Comparison of ENCODE assay signal across 17 cellular contexts in the genomic region with DNA sequence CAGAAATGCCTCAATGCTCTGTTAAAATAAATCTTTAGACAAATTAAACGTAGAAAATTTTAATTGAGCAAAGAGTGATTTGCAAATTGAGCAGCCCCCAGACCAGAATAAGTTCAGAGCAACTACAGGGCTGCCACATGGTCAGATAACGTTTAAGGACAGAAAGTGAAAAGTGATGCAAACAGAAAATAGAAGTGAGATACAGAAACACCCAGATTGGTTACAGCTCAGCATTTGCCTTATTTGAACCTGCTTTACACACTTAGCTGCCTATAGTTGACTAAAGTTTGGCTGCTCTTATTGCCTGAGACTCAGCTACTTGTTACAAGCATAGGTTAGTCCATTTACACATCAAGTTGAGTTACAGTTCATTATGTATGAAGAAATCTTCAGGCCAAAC.
DNase-seq lines count a peak whose midpoint lies in the region; ATAC-seq and TF ChIP-seq lines count a peak whose summit lies in the region.
"Had no signal": no experiment of that assay in that cellular context is flagged by ENCODE, and none has a peak within 500 bp of the region (broad histone marks: within the 10 kb centered on the region; RNA-seq: fewer than 3 reads in every experiment).

No MANE protein-coding gene starts in this region.

- peak overlapping the region; percentile 79 for H2AFZ ChIP-seq in neural progenitor cell (replicated peaks)

- no peak overlapping the region for H3K4me2 ChIP-seq in neural progenitor cell
- H3K4me2 ChIP-seq: smooth muscle cell had no signal

- H3K27me3 Mint-ChIP-seq in neural progenitor cell (ENCODE audit: insufficient read depth, low read depth) = no peaks in the 10 kb centered on the region
- H3K27me3 Mint-ChIP-seq in natural killer cell treated with Interleukin-12 subunit alpha and Interleukin-12 subunit beta and Interleukin-15 and Interleukin-18, amount 100 ng/mL, for 72 hours = no peaks in the 10 kb centered on the region
- H3K27me3 Mint-ChIP-seq in activated T-cell treated with anti-CD3 and anti-CD28 coated beads, Interleukin-2, amount 50 U/mL, for 4 hours (ENCODE audit: low read depth) = no peaks in the 10 kb centered on the region
- H3K27me3 Mint-ChIP-seq: activated naive CD4-positive, alpha-beta T cell treated with anti-CD3 and anti-CD28 coated beads, Interleukin-2, amount 10 ng/mL, durations not matched to agents 7 days and 5 days; CD4-positive, alpha-beta memory T cell had no signal

- no peak for DNase-seq in neural progenitor cell (ENCODE audit: low spot score)
- no peak for DNase-seq in natural killer cell treated with Interleukin-12 subunit alpha and Interleukin-12 subunit beta and Interleukin-15 and Interleukin-18, amount 100 ng/mL, for 72 hours (ENCODE audit: low spot score)
- DNase-seq in activated T-cell treated with anti-CD3 and anti-CD28 coated beads, Interleukin-2, amount 50 U/mL, for 4 hours = no peak
- no peak for DNase-seq in germinal center (ENCODE audit: low spot score)
- DNase-seq: activated CD8-positive, alpha-beta memory T cell treated with anti-CD3 and anti-CD28 coated beads for 24 hours; activated naive CD4-positive, alpha-beta T cell treated with anti-CD3 and anti-CD28 coated beads, Interleukin-2, amount 10 ng/mL, durations not matched to agents 7 days and 5 days; CD4-positive, alpha-beta memory T cell; effector CD8-positive, alpha-beta T cell; HCEC 1CT; immature natural killer cell; MV-4-11; NCI-H2227 treated with DMSO at 0.1 percent for 48 hours had no signal

- no peaks in the 10 kb centered on the region for H3K36me3 ChIP-seq in neural progenitor cell

- no peak overlapping the region for H3K4me3 ChIP-seq in neural progenitor cell
- H3K4me3 ChIP-seq: smooth muscle cell had no signal

- H3K4me1 ChIP-seq in neural progenitor cell = peaks cover 5% of the 10 kb centered on the region

- H4K20me1 ChIP-seq in neural progenitor cell (ENCODE audit: low read depth) = no peaks in the 10 kb centered on the region

- no peak overlapping the region for H3K4me3 Mint-ChIP-seq in neural progenitor cell
- no peak overlapping the region for H3K4me3 Mint-ChIP-seq in natural killer cell treated with Interleukin-12 subunit alpha and Interleukin-12 subunit beta and Interleukin-15 and Interleukin-18, amount 100 ng/mL, for 72 hours
- H3K4me3 Mint-ChIP-seq in activated T-cell treated with anti-CD3 and anti-CD28 coated beads, Interleukin-2, amount 50 U/mL, for 4 hours = no peak overlapping the region
- H3K4me3 Mint-ChIP-seq: activated naive CD4-positive, alpha-beta T cell treated with anti-CD3 and anti-CD28 coated beads, Interleukin-2, amount 10 ng/mL, durations not matched to agents 7 days and 5 days; CD4-positive, alpha-beta memory T cell; immature natural killer cell had no signal

- H3K36me3 Mint-ChIP-seq in neural progenitor cell = no peaks in the 10 kb centered on the region
- H3K36me3 Mint-ChIP-seq in natural killer cell treated with Interleukin-12 subunit alpha and Interleukin-12 subunit beta and Interleukin-15 and Interleukin-18, amount 100 ng/mL, for 72 hours = no peaks in the 10 kb centered on the region
- no peaks in the 10 kb centered on the region for H3K36me3 Mint-ChIP-seq in activated T-cell treated with anti-CD3 and anti-CD28 coated beads, Interleukin-2, amount 50 U/mL, for 4 hours (ENCODE audit: insufficient read depth)
- H3K36me3 Mint-ChIP-seq: activated naive CD4-positive, alpha-beta T cell treated with anti-CD3 and anti-CD28 coated beads, Interleukin-2, amount 10 ng/mL, durations not matched to agents 7 days and 5 days; CD4-positive, alpha-beta memory T cell; immature natural killer cell had no signal

- H3K9me3 ChIP-seq in neural progenitor cell (ENCODE audit: low read depth) = no peaks in the 10 kb centered on the region

- no peaks in the 10 kb centered on the region for H3K27me3 ChIP-seq in neural progenitor cell

- H3K4me1 Mint-ChIP-seq in neural progenitor cell = no peaks in the 10 kb centered on the region
- no peaks in the 10 kb centered on the region for H3K4me1 Mint-ChIP-seq in natural killer cell treated with Interleukin-12 subunit alpha and Interleukin-12 subunit beta and Interleukin-15 and Interleukin-18, amount 100 ng/mL, for 72 hours (ENCODE audit: low read depth in 2 of 2)
- H3K4me1 Mint-ChIP-seq in activated T-cell treated with anti-CD3 and anti-CD28 coated beads, Interleukin-2, amount 50 U/mL, for 4 hours (ENCODE audit: low read depth) = no peaks in the 10 kb centered on the region
- H3K4me1 Mint-ChIP-seq: activated naive CD4-positive, alpha-beta T cell treated with anti-CD3 and anti-CD28 coated beads, Interleukin-2, amount 10 ng/mL, durations not matched to agents 7 days and 5 days; CD4-positive, alpha-beta memory T cell; immature natural killer cell had no signal

- no peak overlapping the region for H3K27ac Mint-ChIP-seq in neural progenitor cell
- no peak overlapping the region for H3K27ac Mint-ChIP-seq in natural killer cell treated with Interleukin-12 subunit alpha and Interleukin-12 subunit beta and Interleukin-15 and Interleukin-18, amount 100 ng/mL, for 72 hours
- H3K27ac Mint-ChIP-seq: activated naive CD4-positive, alpha-beta T cell treated with anti-CD3 and anti-CD28 coated beads, Interleukin-2, amount 10 ng/mL, durations not matched to agents 7 days and 5 days; CD4-positive, alpha-beta memory T cell; immature natural killer cell had no signal

- no peak overlapping the region for H3K9ac ChIP-seq in neural progenitor cell

- H3K27ac ChIP-seq in neural progenitor cell = no peak overlapping the region

- no peak for TF ChIP-seq CTCF in neural progenitor cell (IDR thresholded peaks at IDR 0.05)

- H3K9me3 Mint-ChIP-seq in neural progenitor cell = peaks cover 7% of the 10 kb centered on the region
- H3K9me3 Mint-ChIP-seq in natural killer cell treated with Interleukin-12 subunit alpha and Interleukin-12 subunit beta and Interleukin-15 and Interleukin-18, amount 100 ng/mL, for 72 hours = peaks cover 11% of the 10 kb centered on the region
- peaks cover 8% of the 10 kb centered on the region for H3K9me3 Mint-ChIP-seq in activated T-cell treated with anti-CD3 and anti-CD28 coated beads, Interleukin-2, amount 50 U/mL, for 4 hours

- H3F3A ChIP-seq in neural progenitor cell (ENCODE audit: low read depth) = no peaks in the 10 kb centered on the region

- H3K79me2 ChIP-seq in neural progenitor cell (ENCODE audit: low read depth) = no peaks in the 10 kb centered on the region

- ATAC-seq in GM18907 (IDR thresholded peaks at IDR 0.05; ENCODE audit: unreplicated experiment) (peak; percentile 67), GM21786 (IDR thresholded peaks at IDR 0.05; ENCODE audit: unreplicated experiment) (peak; percentile 96), HG03196 (IDR thresholded peaks at IDR 0.05; ENCODE audit: unreplicated experiment) (peak; percentile 61)
- ATAC-seq in natural killer cell treated with Interleukin-12 subunit alpha and Interleukin-12 subunit beta and Interleukin-15 and Interleukin-18, amount 100 ng/mL, for 72 hours = no peak
- no peak for ATAC-seq in activated T-cell treated with anti-CD3 and anti-CD28 coated beads, Interleukin-2, amount 50 U/mL, for 4 hours
- ATAC-seq: SK-N-SH treated with all-trans-retinoic acid at 6 μM for 48 hours had no signal

Comparison
In these comparisons a context has a peak if more than half of its experiments do, and no peak if none do; other contexts are left out.
1. ATAC-seq: peak in GM18907 (single experiment), GM21786 (single experiment) and HG03196 (single experiment); none in natural killer cell treated with Interleukin-12 subunit alpha and Interleukin-12 subunit beta and Interleukin-15 and Interleukin-18, amount 100 ng/mL, for 72 hours (0 of 2) and activated T-cell treated with anti-CD3 and anti-CD28 coated beads, Interleukin-2, amount 50 U/mL, for 4 hours (0 of 2).